30 cellular contexts compared by ENCODE assay signal in the genomic region with DNA sequence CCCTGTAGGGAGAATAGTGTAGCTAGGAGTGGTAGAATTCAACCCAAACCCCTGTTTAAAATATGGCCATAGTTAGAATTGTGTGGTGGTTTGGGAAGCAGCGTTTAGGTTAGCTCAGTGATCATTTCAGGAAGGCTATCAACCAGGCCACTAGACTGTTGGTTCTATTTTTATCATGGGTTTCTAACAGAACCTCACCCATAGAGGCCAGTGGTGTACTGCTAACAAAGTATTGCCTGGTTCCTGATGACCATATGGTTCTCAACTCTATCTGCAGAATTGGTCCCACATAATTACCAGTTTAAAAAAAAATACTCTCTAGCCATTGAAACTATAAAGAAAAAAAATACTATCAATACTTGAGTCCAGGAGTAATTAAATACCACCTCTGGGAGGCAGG.
DNase-seq lines count a peak whose midpoint lies in the region; ATAC-seq and TF ChIP-seq lines count a peak whose summit lies in the region.
"Had no signal": no experiment of that assay in that cellular context is flagged by ENCODE, and none has a peak within 500 bp of the region (broad histone marks: within the 10 kb centered on the region; RNA-seq: fewer than 3 reads in every experiment).

No MANE protein-coding gene starts in this region.

- no peak for TF ChIP-seq POLR2A in gastrocnemius medialis (IDR thresholded peaks at IDR 0.05)

- DNase-seq in DMS 273 (lab: John Stamatoyannopoulos, UW; ENCODE audit: unreplicated experiment) (peak; percentile 33), DMS 273 treated with DMSO at 0.1 percent for 48 hours (lab: John Stamatoyannopoulos, UW) (no peak), astrocyte of the spinal cord (ENCODE audit: low read depth, low spot score) (no peak), heart right ventricle (peak in 1 of 2 donors; percentile 8), gastrocnemius medialis (peak in 1 of 2 donors; percentile 2), ecto neural progenitor cell (ENCODE audit: low spot score) (no peak), NCI-H2029 (lab: John Stamatoyannopoulos, UW) (no peak), middle frontal gyrus (ENCODE audit: extremely low spot score, low spot score) (no peak)
- DNase-seq: activated CD4-positive, alpha-beta memory T cell treated with anti-CD3 and anti-CD28 coated beads, Interleukin-2, amount 10 ng/mL, durations not matched to agents 7 days and 5 days; activated CD4-positive, alpha-beta T cell treated with anti-CD3 and anti-CD28 coated beads for 1 hour; activated CD8-positive, alpha-beta memory T cell treated with anti-CD3 and anti-CD28 coated beads, Interleukin-2, amount 50 U/mL, for 4 hours; activated naive CD4-positive, alpha-beta T cell treated with Interleukin-2 at 50 U/mL for 16 hours; Calu3; effector CD4-positive, alpha-beta T cell; EL; islet precursor cell; lower lobe of right lung; NCI-H2029 treated with DMSO at 0.1 percent for 48 hours; NCI-H2227 treated with DMSO at 0.1 percent for 48 hours; NCI-H526 treated with DMSO at 0.1 percent for 48 hours; occipital lobe; SHP77 treated with DMSO at 0.1 percent for 48 hours; stimulated activated naive B cell treated with anti-CD40 and anti-IgM and Interleukin-4, amounts not matched to agents 10 μg/mL and 1 μg/mL and 100 μg/mL, for 72 hours; upper lobe of left lung had no signal

- no peaks in the 10 kb centered on the region for H3K9me3 ChIP-seq in heart right ventricle
- no peaks in the 10 kb centered on the region for H3K9me3 ChIP-seq in gastrocnemius medialis
- H3K9me3 ChIP-seq: lower lobe of right lung, prostate gland, upper lobe of left lung had no signal

- H3K27me3 ChIP-seq in heart right ventricle (no peaks in the 10 kb centered on the region), gastrocnemius medialis (no peaks in the 10 kb centered on the region)
- H3K27me3 ChIP-seq: upper lobe of left lung had no signal

- intact Hi-C loops in heart right ventricle (cut with DNase I) (loop anchor here in 9 of 10 donors (1.0 to 5.0 kb wide), 5 partner anchors 71 to 90 kb away; a partner anchor contains a TSS), gastrocnemius medialis (cut with DNase I; ENCODE audit: low total_unique reads) (loop anchor here (1.0 to 10.0 kb wide), 2 partner anchors 86 to 164 kb away; no protein-coding TSS in a partner anchor)

- H3K36me3 ChIP-seq in heart right ventricle (peaks cover 0 to 93% (median 9%) of the 10 kb centered on the region in 9 donors), gastrocnemius medialis (peaks cover 0 to 11% of the 10 kb centered on the region in 2 donors)
- H3K36me3 ChIP-seq: prostate gland had no signal

- 39 to 46% methylated on average over 1 of the region's 1 CpG for WGBS in heart right ventricle, 2 donors

- ATAC-seq in heart right ventricle (peak in 7 of 8 donors; percentile 56 to 91 (median 88)), gastrocnemius medialis (peak; percentile 88 to 96)
- ATAC-seq: lower lobe of right lung; natural killer cell treated with Interleukin-12 subunit alpha and Interleukin-12 subunit beta and Interleukin-15 and Interleukin-18, amount 100 ng/mL, for 72 hours; stimulated activated naive B cell treated with anti-CD40 and anti-IgM and Interleukin-4, amounts not matched to agents 10 μg/mL and 1 μg/mL and 100 μg/mL, for 72 hours had no signal

- no peak overlapping the region for H3K27ac ChIP-seq in heart right ventricle
- peak overlapping the region; percentile 26 to 58 (median 46) for H3K27ac ChIP-seq in gastrocnemius medialis
- H3K27ac ChIP-seq: 22Rv1, epithelial cell of prostate, KMS-11, lower lobe of right lung, prostate gland, skin epidermis, upper lobe of left lung had no signal

- peak; percentile 8 for TF ChIP-seq CTCF in astrocyte of the spinal cord (IDR thresholded peaks at IDR 0.05; ENCODE audit: low read depth, low read length)
- peak in 7 of 9 donors; percentile 19 to 53 (median 49) for TF ChIP-seq CTCF in heart right ventricle (IDR thresholded peaks at IDR 0.05)
- TF ChIP-seq CTCF in gastrocnemius medialis (IDR thresholded peaks at IDR 0.05 in 4 of 5, conservative IDR thresholded peaks at IDR 0.05 in 1 of 5), result peak in 3 of 5 experiments; percentile 34 to 42 (median 36)

- H3K4me3 ChIP-seq in astrocyte of the spinal cord (ENCODE audit: low read depth, low read length) (no peak overlapping the region), heart right ventricle (no peak overlapping the region), gastrocnemius medialis (no peak overlapping the region)
- H3K4me3 ChIP-seq: lower lobe of right lung, prostate gland, skin epidermis, upper lobe of left lung had no signal

- H3K4me1 ChIP-seq in heart right ventricle, result peaks cover 0 to 5% (median 0%) of the 10 kb centered on the region in 9 donors
- peaks cover 28 to 31% of the 10 kb centered on the region in 2 donors for H3K4me1 ChIP-seq in gastrocnemius medialis
- H3K4me1 ChIP-seq: lower lobe of right lung, prostate gland, upper lobe of left lung had no signal

- in situ Hi-C loops in astrocyte of the spinal cord (cut with HindIII; ENCODE audit: low sequenced_read_pairs) (no loop called here), gastrocnemius medialis (cut with MboI; ENCODE audit: low sequenced_read_pairs in 4 of 4) (loop anchor here in 1 of 4 donors (10.0 kb wide), 1 partner anchor 84 kb away; no protein-coding TSS in a partner anchor)

Comparison
In these comparisons a context has a peak if more than half of its experiments do, and no peak if none do; other contexts are left out.
1. H3K27ac ChIP-seq: peak in gastrocnemius medialis (4 of 4); none in heart right ventricle (0 of 10).
2. Peak in every context shown above with its lines, with median percentiles within 50 percentile points of each other: CTCF ChIP-seq.